Comparison of ENCODE assay signal across 15 cellular contexts in genomic region chr10:132856869-132857524, GRCh38.
"Had no signal": no experiment of that assay in that cellular context is flagged by ENCODE, and none has a peak within 500 bp of the region (broad histone marks: within the 10 kb centered on the region; RNA-seq: fewer than 3 reads in every experiment).

No MANE protein-coding gene starts in this region.

- H3K9me3 Mint-ChIP-seq: immature natural killer cell had no signal

- H3K4me1 Mint-ChIP-seq: immature natural killer cell had no signal

- H3K27me3 ChIP-seq: vagina had no signal

- H3K27ac Mint-ChIP-seq: activated naive CD8-positive, alpha-beta T cell; immature natural killer cell; nephron progenitor cell; stimulated activated naive CD8-positive, alpha-beta T cell treated with anti-CD3 and anti-CD28 coated beads, Interleukin-15, Interleukin-2, amounts not matched to agents 100 ng/mL and 50 ng/mL, for 24 hours had no signal

- H3K9me3 ChIP-seq: esophagus squamous epithelium, vagina had no signal

- H3K4me3 Mint-ChIP-seq: activated naive CD8-positive, alpha-beta T cell; immature natural killer cell; nephron progenitor cell; stimulated activated naive CD8-positive, alpha-beta T cell treated with anti-CD3 and anti-CD28 coated beads, Interleukin-15, Interleukin-2, amounts not matched to agents 100 ng/mL and 50 ng/mL, for 24 hours had no signal

- H3K36me3 Mint-ChIP-seq: activated naive CD8-positive, alpha-beta T cell; immature natural killer cell had no signal

- H3K27ac ChIP-seq: breast epithelium, esophagus squamous epithelium, vagina had no signal

- H3K4me1 ChIP-seq: breast epithelium, vagina had no signal

- DNase-seq: activated CD4-positive, alpha-beta T cell treated with anti-CD3 and anti-CD28 coated beads for 1 hour; activated CD4-positive, alpha-beta T cell treated with anti-CD3 and anti-CD28 coated beads, Interleukin-2, amount 50 U/mL, for 48 hours; anterior cingulate cortex; esophagus squamous epithelium; foreskin fibroblast; glutamatergic neuron; immature natural killer cell; mesendoderm; nephron progenitor cell; stimulated activated CD4-positive, alpha-beta T cell treated with anti-CD3 and anti-CD28 coated beads, Interleukin-15, amount 100 ng/mL, for 24 hours; stimulated activated CD4-positive, alpha-beta T cell treated with anti-CD3 and anti-CD28 coated beads, Interleukin-4, amount 100 ng/mL, for 24 hours had no signal

- H3K36me3 ChIP-seq: breast epithelium, esophagus squamous epithelium, vagina had no signal

- H3K4me3 ChIP-seq: breast epithelium, esophagus squamous epithelium, vagina had no signal
